ENCODE assay signal across 25 cellular contexts in the genomic region with DNA sequence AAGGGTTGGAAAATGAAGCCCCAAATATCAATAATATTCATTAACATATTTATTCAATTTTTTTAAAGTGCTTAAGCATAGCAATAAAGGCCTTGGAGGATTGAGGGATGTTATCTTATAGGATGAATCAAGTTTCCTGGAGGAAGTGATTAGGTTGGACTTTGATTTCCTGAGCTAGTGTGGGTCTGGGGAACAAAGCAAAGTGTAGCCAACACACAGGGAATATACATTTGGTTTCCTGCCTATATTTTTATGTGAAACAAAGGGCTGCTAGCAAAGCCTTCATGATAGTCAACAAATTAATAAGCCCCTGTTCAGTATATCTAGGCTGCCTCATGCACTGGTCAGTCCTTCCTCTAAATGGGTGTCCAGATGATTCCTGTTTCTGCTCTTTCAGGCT.
"Had no signal": no experiment of that assay in that cellular context is flagged by ENCODE, and none has a peak within 500 bp of the region (broad histone marks: within the 10 kb centered on the region; RNA-seq: fewer than 3 reads in every experiment).

No MANE protein-coding gene starts in this region.

- H3K27me3 Mint-ChIP-seq: activated CD8-positive, alpha-beta memory T cell treated with anti-CD3 and anti-CD28 coated beads, Interleukin-2, amount 10 ng/mL, durations not matched to agents 7 days and 5 days; activated naive CD8-positive, alpha-beta T cell treated with anti-CD3 and anti-CD28 coated beads, Interleukin-2, amount 50 U/mL, for 24 hours; activated T-cell treated with anti-CD3 and anti-CD28 coated beads, Interleukin-2, amount 50 U/mL, for 24 hours; brain had no signal

- H3K27ac Mint-ChIP-seq: activated B cell treated with CpG ODN at 0.5 μM for 24 hours; activated CD4-positive, alpha-beta T cell treated with anti-CD3 and anti-CD28 coated beads, Interleukin-2, amount 10 ng/mL, durations not matched to agents 24 days and 14 days; activated CD8-positive, alpha-beta memory T cell treated with anti-CD3 and anti-CD28 coated beads, Interleukin-2, amount 10 ng/mL, durations not matched to agents 7 days and 5 days; activated naive CD4-positive, alpha-beta T cell treated with anti-CD3 and anti-CD28 coated beads, Interleukin-2, amount 50 U/mL, for 72 hours; activated naive CD8-positive, alpha-beta T cell treated with anti-CD3 and anti-CD28 coated beads, Interleukin-2, amount 50 U/mL, for 24 hours; activated T-cell treated with anti-CD3 and anti-CD28 coated beads, Interleukin-2, amount 50 U/mL, for 24 hours; activated T-helper 1 cell treated with anti-CD3 and anti-CD28 coated beads, Interleukin-12 subunit alpha, Interleukin-12 subunit beta, Interleukin-2, Interleukin-4 antibody, amounts not matched to agents 30 ng/mL and 10 ng/mL and 1 ng/mL, durations not matched to agents 14 hours and 24 hours and 36 hours; brain; T-cell had no signal

- H3K36me3 ChIP-seq: ascending aorta, MG63 had no signal

- H3K27me3 ChIP-seq: ascending aorta, MG63 had no signal

- H3K4me3 Mint-ChIP-seq: activated B cell treated with CpG ODN at 0.5 μM for 24 hours; activated CD4-positive, alpha-beta T cell treated with anti-CD3 and anti-CD28 coated beads, Interleukin-2, amount 10 ng/mL, durations not matched to agents 24 days and 14 days; activated CD8-positive, alpha-beta memory T cell treated with anti-CD3 and anti-CD28 coated beads, Interleukin-2, amount 10 ng/mL, durations not matched to agents 7 days and 5 days; activated naive CD8-positive, alpha-beta T cell treated with anti-CD3 and anti-CD28 coated beads, Interleukin-2, amount 50 U/mL, for 24 hours; activated T-cell treated with anti-CD3 and anti-CD28 coated beads, Interleukin-2, amount 50 U/mL, for 24 hours; activated T-helper 1 cell treated with anti-CD3 and anti-CD28 coated beads, Interleukin-12 subunit alpha, Interleukin-12 subunit beta, Interleukin-2, Interleukin-4 antibody, amounts not matched to agents 30 ng/mL and 10 ng/mL and 1 ng/mL, durations not matched to agents 14 hours and 24 hours and 36 hours; brain; T-cell had no signal

- H3K9me3 Mint-ChIP-seq: activated B cell treated with CpG ODN at 0.5 μM for 24 hours; activated CD4-positive, alpha-beta T cell treated with anti-CD3 and anti-CD28 coated beads, Interleukin-2, amount 10 ng/mL, durations not matched to agents 24 days and 14 days; activated naive CD4-positive, alpha-beta T cell treated with anti-CD3 and anti-CD28 coated beads, Interleukin-2, amount 50 U/mL, for 72 hours; activated naive CD8-positive, alpha-beta T cell treated with anti-CD3 and anti-CD28 coated beads, Interleukin-2, amount 50 U/mL, for 24 hours; activated T-cell treated with anti-CD3 and anti-CD28 coated beads, Interleukin-2, amount 50 U/mL, for 24 hours; activated T-helper 1 cell treated with anti-CD3 and anti-CD28 coated beads, Interleukin-12 subunit alpha, Interleukin-12 subunit beta, Interleukin-2, Interleukin-4 antibody, amounts not matched to agents 30 ng/mL and 10 ng/mL and 1 ng/mL, durations not matched to agents 14 hours and 24 hours and 36 hours; brain; T-cell had no signal

- H3K4me2 ChIP-seq: KMS-11 had no signal

- H3K4me3 ChIP-seq: ascending aorta, MG63, SK-N-MC had no signal

- ATAC-seq: activated CD8-positive, alpha-beta memory T cell treated with anti-CD3 and anti-CD28 coated beads, Interleukin-2, amount 10 ng/mL, durations not matched to agents 7 days and 5 days; activated naive CD4-positive, alpha-beta T cell treated with anti-CD3 and anti-CD28 coated beads, Interleukin-2, amount 50 U/mL, for 72 hours; activated naive CD8-positive, alpha-beta T cell treated with anti-CD3 and anti-CD28 coated beads, Interleukin-2, amount 50 U/mL, for 24 hours; T-cell had no signal

- H3K9me3 ChIP-seq: ascending aorta, MG63 had no signal

- H3K9ac ChIP-seq: KMS-11 had no signal

- H3K4me1 Mint-ChIP-seq: activated B cell treated with CpG ODN at 0.5 μM for 24 hours; activated CD4-positive, alpha-beta T cell treated with anti-CD3 and anti-CD28 coated beads, Interleukin-2, amount 10 ng/mL, durations not matched to agents 24 days and 14 days; activated CD8-positive, alpha-beta memory T cell treated with anti-CD3 and anti-CD28 coated beads, Interleukin-2, amount 10 ng/mL, durations not matched to agents 7 days and 5 days; activated naive CD8-positive, alpha-beta T cell treated with anti-CD3 and anti-CD28 coated beads, Interleukin-2, amount 50 U/mL, for 24 hours; T-cell had no signal

- DNase-seq: activated B cell treated with CpG ODN at 0.5 μM for 24 hours; activated CD4-positive, alpha-beta T cell treated with anti-CD3 and anti-CD28 coated beads for 1 hour; activated CD4-positive, alpha-beta T cell treated with anti-CD3 and anti-CD28 coated beads, Interleukin-2, amount 10 ng/mL, durations not matched to agents 24 days and 14 days; activated CD4-positive, alpha-beta T cell treated with anti-CD3 and anti-CD28 coated beads, Interleukin-2, amount 50 U/mL, for 48 hours; activated CD8-positive, alpha-beta memory T cell treated with anti-CD3 and anti-CD28 coated beads, Interleukin-2, amount 10 ng/mL, durations not matched to agents 7 days and 5 days; activated effector memory CD4-positive, alpha-beta T cell treated with anti-CD3 and anti-CD28 coated beads, Interleukin-2, amount 50 U/mL, for 16 hours; activated naive CD4-positive, alpha-beta T cell treated with Interleukin-2 at 50 U/mL for 16 hours; activated naive CD8-positive, alpha-beta T cell treated with anti-CD3 and anti-CD28 coated beads, Interleukin-2, amount 50 U/mL, for 24 hours; activated T-cell treated with anti-CD3 and anti-CD28 coated beads, Interleukin-2, amount 50 U/mL, for 24 hours; amniotic stem cell; MG63; NCI-H1105; NCI-H1436; NCI-H1694 treated with DMSO at 0.1 percent for 48 hours; NCI-H2029 treated with DMSO at 0.1 percent for 48 hours; NCI-H446; T-cell; T-helper 2 cell; T1000 had no signal

- H3K27ac ChIP-seq: ascending aorta, KMS-11, SK-N-MC had no signal
